8 cellular contexts compared by ENCODE assay signal in genomic region chr6:139373154-139373927, GRCh38.
DNase-seq lines count a peak whose midpoint lies in the region; ATAC-seq lines count a peak whose summit lies in the region.

No MANE protein-coding gene starts in this region.

- peak; percentile 62 for DNase-seq in SIG-M5 treated with dmso at 0.1 percent for 504 hours (lab: John Stamatoyannopoulos, UW; ENCODE audit: unreplicated experiment)
- no peak for DNase-seq in SIG-M5 (lab: John Stamatoyannopoulos, UW)
- DNase-seq in NCI-H748 treated with DMSO at 0.1 percent for 48 hours (lab: John Stamatoyannopoulos, UW), result peak; percentile 59
- peak; percentile 48 for DNase-seq in activated T-cell treated with anti-CD3 and anti-CD28 coated beads for 1 hour (ENCODE audit: low read depth)
- no peak for DNase-seq in epithelial cell of prostate (ENCODE audit: low read depth, low spot score)
- peak; percentile 33 to 71 for DNase-seq in stimulated activated CD8-positive, alpha-beta memory T cell treated with anti-CD3 and anti-CD28 coated beads, Interleukin-7, amount 100 ng/mL, for 4 hours (ENCODE audit: low read depth in 2 of 2)

- H3K27me3 ChIP-seq in muscle layer of duodenum (ENCODE audit: low read depth, low read length), result no peaks in the 10 kb centered on the region

- H3K9me3 ChIP-seq in muscle layer of duodenum (ENCODE audit: control insufficient read depth in 1 of 2, low read length in 2 of 2), result no peaks in the 10 kb centered on the region

- peaks cover 11 to 26% of the 10 kb centered on the region in 2 donors for H3K4me1 ChIP-seq in muscle layer of duodenum (ENCODE audit: control insufficient read depth in 1 of 2, insufficient read depth in 2 of 2, low read length in 2 of 2)

- peak; percentile 24 for ATAC-seq in HG03025 (IDR thresholded peaks at IDR 0.05; ENCODE audit: low FRiP score, unreplicated experiment)

- H3K36me3 ChIP-seq in muscle layer of duodenum (ENCODE audit: control insufficient read depth in 1 of 2, insufficient read depth in 2 of 2, low read length in 2 of 2), result peaks cover 0 to 18% of the 10 kb centered on the region in 2 donors

- H3K27ac ChIP-seq in epithelial cell of prostate, result peak overlapping the region; percentile 95
- H3K27ac ChIP-seq in muscle layer of duodenum (ENCODE audit: low read length), result peak overlapping the region; percentile 99

- peak overlapping the region; percentile 99 for H3K4me3 ChIP-seq in muscle layer of duodenum (ENCODE audit: low read depth in 1 of 2, low read length in 2 of 2)

Comparison
In these comparisons a context has a peak if more than half of its experiments do, and no peak if none do; other contexts are left out.
1. DNase-seq: peak in SIG-M5 treated with dmso at 0.1 percent for 504 hours (single experiment), NCI-H748 treated with DMSO at 0.1 percent for 48 hours (single experiment), activated T-cell treated with anti-CD3 and anti-CD28 coated beads for 1 hour (single experiment) and stimulated activated CD8-positive, alpha-beta memory T cell treated with anti-CD3 and anti-CD28 coated beads, Interleukin-7, amount 100 ng/mL, for 4 hours (2 of 2); none in SIG-M5 (single experiment) and epithelial cell of prostate (single experiment).